ENCODE assay signal across 21 cellular contexts in the genomic region with DNA sequence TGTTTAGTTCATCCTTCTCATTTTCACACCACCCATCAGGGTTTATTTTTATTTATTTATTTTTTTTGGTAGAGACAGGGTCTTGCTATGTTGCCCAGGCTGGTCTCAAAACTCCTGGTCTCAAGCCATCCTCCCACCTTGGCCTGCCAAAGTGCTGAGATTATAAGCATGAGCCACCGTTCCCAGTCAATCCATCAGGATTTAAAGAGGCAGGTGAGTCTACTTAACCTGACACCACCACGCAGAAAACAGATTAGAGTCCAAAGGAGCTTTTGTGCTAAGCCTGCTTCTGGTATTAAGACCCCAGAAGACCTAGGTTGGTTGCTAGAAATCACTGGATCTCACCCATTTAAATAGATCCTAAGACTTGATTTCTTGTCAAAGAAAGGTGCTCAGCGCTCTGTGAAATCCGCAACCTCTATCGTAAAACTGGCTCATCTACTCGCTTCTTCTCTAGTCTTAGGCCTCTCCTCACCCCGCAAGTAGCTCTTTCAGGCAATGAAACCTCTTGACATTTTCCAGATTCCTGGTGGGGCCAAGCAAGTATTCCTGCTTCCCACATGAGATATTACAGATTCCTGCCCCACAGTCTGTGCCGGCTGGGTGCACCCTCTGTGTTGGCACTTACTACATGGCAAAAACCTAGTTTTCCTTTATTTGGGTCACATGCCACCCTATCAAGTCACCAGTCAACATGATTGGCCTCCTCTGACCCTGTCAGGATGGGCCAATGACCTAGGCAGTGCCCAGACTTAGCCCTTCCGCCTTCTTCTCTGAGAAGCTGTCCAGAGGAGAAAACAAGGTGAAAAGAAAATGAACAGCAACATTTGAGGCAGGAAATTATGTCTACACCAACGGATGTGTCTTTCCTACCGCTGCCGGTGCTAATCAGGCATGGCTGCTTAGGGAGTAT. TPM values are rescaled to one million over a fixed set of nuclear protein-coding genes. Genes with fewer than 3 reads are reported as not detected.
DNase-seq lines count a peak whose midpoint lies in the region; ATAC-seq, FAIRE-seq and TF ChIP-seq lines count a peak whose summit lies in the region.
"Had no signal": no experiment of that assay in that cellular context is flagged by ENCODE, and none has a peak within 500 bp of the region (broad histone marks: within the 10 kb centered on the region; RNA-seq: fewer than 3 reads in every experiment).

No MANE protein-coding gene starts in this region.

- no peaks in the 10 kb centered on the region for H3K9me3 ChIP-seq in GM12878 (replicated peaks; ENCODE audit: control insufficient read depth, insufficient read depth, low read length)
- H3K9me3 ChIP-seq: testis had no signal

- POLR2A ChIA-PET in GM12878 (lab: Charles Lee) = interaction anchor here (0.5 to 1.3 kb wide), 9 partner anchors 21 to 336 kb away, joined by 3 to 7 read pairs (median 3); no protein-coding TSS in a partner anchor

- no peak overlapping the region; the same call in 1 of the 2 replicates for H3K27ac ChIP-seq in GM12878 (ENCODE audit: control insufficient read depth, insufficient read depth)
- H3K27ac ChIP-seq: testis had no signal

- H3K27me3 Mint-ChIP-seq in IgD-negative memory B cell (no peaks in the 10 kb centered on the region), mesothelial cell of epicardium (ENCODE audit: low read depth) (no peaks in the 10 kb centered on the region)
- H3K27me3 Mint-ChIP-seq in stimulated activated memory B cell treated with anti-CD40 and anti-IgM and Interleukin-4, amounts not matched to agents 10 μg/mL and 1 μg/mL and 100 μg/mL, for 72 hours = no peaks in the 10 kb centered on the region
- H3K27me3 Mint-ChIP-seq: activated CD4-positive, alpha-beta memory T cell treated with anti-CD3 and anti-CD28 coated beads for 36 hours had no signal

- no peak for TF ChIP-seq RAD21 in GM12878 (IDR thresholded peaks at IDR 0.05; ENCODE audit: insufficient read depth, low read depth, low read length)

- intact Hi-C loops in GM12878 (cut with micrococcal nuclease; ENCODE audit: unreplicated experiment) = no loop called here

- in situ Hi-C loops in GM12878 (cut with MboI) = no loop called here

- H4K20me1 ChIP-seq in GM12878 (ENCODE audit: control insufficient read depth, insufficient read depth) = no peaks in the 10 kb centered on the region; the same call in 1 of the 2 replicates

- H3K4me3 Mint-ChIP-seq in IgD-negative memory B cell = peak overlapping the region in 2 of 4 donors; percentile 32 to 54
- no peak overlapping the region for H3K4me3 Mint-ChIP-seq in mesothelial cell of epicardium
- H3K4me3 Mint-ChIP-seq in stimulated activated memory B cell treated with anti-CD40 and anti-IgM and Interleukin-4, amounts not matched to agents 10 μg/mL and 1 μg/mL and 100 μg/mL, for 72 hours = peak overlapping the region; percentile 15
- H3K4me3 Mint-ChIP-seq: activated CD4-positive, alpha-beta memory T cell treated with anti-CD3 and anti-CD28 coated beads for 36 hours; activated naive CD4-positive, alpha-beta T cell treated with anti-CD3 and anti-CD28 coated beads for 36 hours; CD8-positive, alpha-beta T cell; T-helper 1 cell treated with Interleukin-12 subunit alpha and Interleukin-12 subunit beta and Interleukin-4 antibody, amounts not matched to agents 30 μg/mL and 1 μg/mL, for 36 hours had no signal

- no peak for ATAC-seq in GM12878
- ATAC-seq in stimulated activated memory B cell treated with anti-CD40 and anti-IgM and Interleukin-4, amounts not matched to agents 10 μg/mL and 1 μg/mL and 100 μg/mL, for 72 hours = no peak
- ATAC-seq: CD8-positive, alpha-beta T cell had no signal

- H2AFZ ChIP-seq in GM12878 (ENCODE audit: control insufficient read depth, low read depth, low read length) = no peak overlapping the region

- peak overlapping the region; percentile 7 to 75 (median 64) for H3K27ac Mint-ChIP-seq in IgD-negative memory B cell
- H3K27ac Mint-ChIP-seq in mesothelial cell of epicardium = peak overlapping the region; percentile 10
- peak overlapping the region; percentile 69 for H3K27ac Mint-ChIP-seq in stimulated activated memory B cell treated with anti-CD40 and anti-IgM and Interleukin-4, amounts not matched to agents 10 μg/mL and 1 μg/mL and 100 μg/mL, for 72 hours
- H3K27ac Mint-ChIP-seq: activated CD4-positive, alpha-beta memory T cell treated with anti-CD3 and anti-CD28 coated beads for 36 hours; activated naive CD4-positive, alpha-beta T cell treated with anti-CD3 and anti-CD28 coated beads for 36 hours; T-helper 1 cell treated with Interleukin-12 subunit alpha and Interleukin-12 subunit beta and Interleukin-4 antibody, amounts not matched to agents 30 μg/mL and 1 μg/mL, for 36 hours had no signal

- peaks cover 25 to 43% (median 40%) of the 10 kb centered on the region in 3 donors for H3K4me1 Mint-ChIP-seq in IgD-negative memory B cell
- H3K4me1 Mint-ChIP-seq in mesothelial cell of epicardium = no peaks in the 10 kb centered on the region
- H3K4me1 Mint-ChIP-seq in stimulated activated memory B cell treated with anti-CD40 and anti-IgM and Interleukin-4, amounts not matched to agents 10 μg/mL and 1 μg/mL and 100 μg/mL, for 72 hours = peaks cover 61% of the 10 kb centered on the region

- FAIRE-seq in GM12878 (lab: Jason Lieb, UNC) (no peak), GM19239 (lab: Jason Lieb, UNC) (no peak)
- FAIRE-seq: astrocyte had no signal

- 87% methylated on average over 12 of the region's 12 CpGs for WGBS in GM12878 (ENCODE audit: insufficient coverage, insufficient replicate concordance, low lambda C conversion rate, missing lambda C conversion rate)

- no peak for DNase-seq in GM12878 (ENCODE audit: low read depth, low spot score)
- no peak for DNase-seq in mesothelial cell of epicardium (ENCODE audit: low spot score in 2 of 2, unreplicated experiment in 2 of 2)
- no peak for DNase-seq in GM19239 (ENCODE audit: insufficient read length, low spot score)
- DNase-seq in DMS79 (lab: John Stamatoyannopoulos, UW) = no peak
- no peak for DNase-seq in cerebellar nuclear complex (lab: John Stamatoyannopoulos, UW)
- DNase-seq: activated CD4-positive, alpha-beta memory T cell treated with anti-CD3 and anti-CD28 coated beads for 36 hours; activated naive CD4-positive, alpha-beta T cell treated with anti-CD3 and anti-CD28 coated beads for 36 hours; activated T-cell treated with anti-CD3 and anti-CD28 coated beads, Interleukin-2, amount 50 U/mL, for 1 hour; CD8-positive, alpha-beta T cell; GF-D8; glutamatergic neuron; GOT3; NCI-H1048; NCI-H187 treated with DMSO at 0.1 percent for 48 hours; NCI-H345; occipital lobe; testis had no signal

- H3K36me3 Mint-ChIP-seq in IgD-negative memory B cell (peaks cover 2% of the 10 kb centered on the region), mesothelial cell of epicardium (peaks cover 26% of the 10 kb centered on the region)
- peaks cover 49% of the 10 kb centered on the region for H3K36me3 Mint-ChIP-seq in stimulated activated memory B cell treated with anti-CD40 and anti-IgM and Interleukin-4, amounts not matched to agents 10 μg/mL and 1 μg/mL and 100 μg/mL, for 72 hours

- H3K4me3 ChIP-seq in GM12878 = no peak overlapping the region
- H3K4me3 ChIP-seq: testis had no signal

- no TSS peak for BruUV-seq in GM12878 (replicated peaks; lab: Mats Ljungman, UMichigan)

- peak overlapping the region; percentile 29; the same call in 1 of the 2 replicates for H3K9ac ChIP-seq in GM12878 (ENCODE audit: control insufficient read depth, insufficient read depth, low read length)

- SMC1A ChIA-PET in GM12878 (lab: Charles Lee; ENCODE audit: uncharacterized antibody, unreplicated experiment) = interaction anchor here (0.6 to 1.2 kb wide), 2 partner anchors 22 to 110 kb away, joined by 3 to 5 read pairs; no protein-coding TSS in a partner anchor

- peaks cover 23% of the 10 kb centered on the region for H3K79me2 ChIP-seq in GM12878 (ENCODE audit: control insufficient read depth, insufficient read depth, low read length)

- TF ChIP-seq POLR2A in GM12878 (IDR thresholded peaks at IDR 0.05; ENCODE audit: low read depth, low read length) = no peak

- TF ChIP-seq EP300 in GM12878 (IDR thresholded peaks at IDR 0.05; ENCODE audit: borderline replicate concordance in 1 of 2, control insufficient read depth in 1 of 2, low read depth in 2 of 2, low read length in 2 of 2) = no peak

- no peak for TF ChIP-seq CTCF in GM12878 (IDR thresholded peaks at IDR 0.05 in 2 of 3, conservative IDR thresholded peaks at IDR 0.05 in 1 of 3; ENCODE audit: control insufficient read depth in 2 of 3, extremely low read depth in 1 of 3, insufficient read depth in 1 of 3, low read depth in 3 of 3, low read length in 3 of 3)
- no peak for TF ChIP-seq CTCF in mesothelial cell of epicardium (IDR thresholded peaks at IDR 0.05; ENCODE audit: unreplicated experiment)

- no peaks in the 10 kb centered on the region for H3K27me3 ChIP-seq in GM12878 (replicated peaks in 1 of 2; ENCODE audit: control insufficient read depth in 2 of 2, insufficient read depth in 2 of 2, low read length in 1 of 2)
- H3K27me3 ChIP-seq: testis had no signal

- CTCF ChIA-PET in GM12878 (lab: Yijun Ruan, JAX) = interaction anchor here (1.3 to 4.1 kb wide), 5 partner anchors 21 to 188 kb away, joined by 3 to 17 read pairs (median 12); no protein-coding TSS in a partner anchor

- H3K36me3 ChIP-seq in GM12878 (ENCODE audit: control insufficient read depth in 2 of 2, insufficient read depth in 2 of 2, low read length in 1 of 2) = peaks cover 11 to 16% of the 10 kb centered on the region in 2 experiments

- peaks cover 38% of the 10 kb centered on the region for H3K4me1 ChIP-seq in GM12878 (ENCODE audit: control insufficient read depth, insufficient read depth, low read length)
- H3K4me1 ChIP-seq: testis had no signal

- 0 out of 2 replicates have a peak overlapping the region, but pooled peaks have one; percentile 30 for H3K4me2 ChIP-seq in GM12878 (ENCODE audit: control insufficient read depth, insufficient read depth)

- RAD21 ChIA-PET in GM12878 (lab: Charles Lee; ENCODE audit: unreplicated experiment) = interaction anchor here (1.4 kb wide), 1 partner anchor 13 kb away, joined by 5 read pairs; no protein-coding TSS in a partner anchor

- H3K9me3 Mint-ChIP-seq in IgD-negative memory B cell (no peaks in the 10 kb centered on the region), mesothelial cell of epicardium (no peaks in the 10 kb centered on the region)
- no peaks in the 10 kb centered on the region for H3K9me3 Mint-ChIP-seq in stimulated activated memory B cell treated with anti-CD40 and anti-IgM and Interleukin-4, amounts not matched to agents 10 μg/mL and 1 μg/mL and 100 μg/mL, for 72 hours
- H3K9me3 Mint-ChIP-seq: activated CD4-positive, alpha-beta memory T cell treated with anti-CD3 and anti-CD28 coated beads for 36 hours; activated naive CD4-positive, alpha-beta T cell treated with anti-CD3 and anti-CD28 coated beads for 36 hours; CD8-positive, alpha-beta T cell; T-helper 1 cell treated with Interleukin-12 subunit alpha and Interleukin-12 subunit beta and Interleukin-4 antibody, amounts not matched to agents 30 μg/mL and 1 μg/mL, for 36 hours had no signal

RNA-seq across cellular contexts. Expression of gene PITPNA, which starts 9.0 kb away (rescaled TPM):
- polyA plus RNA-seq in IgD-negative memory B cell (32.1 TPM), GM12878 (2011; rRNA removed) (45.6 and 58.4 TPM in 2 replicates), GM12878 (2014; fragmentation: Illumina TruSeq; extraction: Trizol) (67.3 and 88.1 TPM in 2 replicates), GM12878 (2014; fragmentation: Nextera tagmentation; extraction: Ambion mirVana) (10 to 100 TPM; 11.0 to 14.6 TPM), GM12878 (2014; rRNA removed) (50.4 and 51.8 TPM in 2 replicates), GM12878 (2016; fragmentation: Nextera tagmentation; extraction: Ambion mirVana) (10 to 100 TPM in 1 of 2 experiments, 1 to 10 TPM in 1; 5.2 to 41.7 TPM)
- 25.6 and 31.4 TPM in 2 replicates for total RNA-seq in GM12878 (2013; cell fraction: nucleolus; rRNA removed)
- total RNA-seq in GM12878 (2014; rRNA removed) (24.6 and 24.8 TPM in 2 replicates), GM12878 (2014; rRNA removed; fragmentation: Illumina TruSeq; extraction: Trizol) (19.7 and 21.0 TPM in 2 replicates), GM12878 (2021) (62.8 and 65.4 TPM in 2 replicates), mesothelial cell of epicardium (58.3 to 63.4 TPM (median 61.8 TPM) in 3 replicates)
- polyA plus RNA-seq in GM12878 (2011; ENCODE audit: low read depth) = 25.9 TPM
- 38.9 and 40.8 TPM in 2 replicates for polyA plus RNA-seq in GM12878 (2011; cell fraction: cytosol; rRNA removed)
- polyA plus RNA-seq in GM12878 (2011; cell fraction: nucleus; rRNA removed) = 21.5 and 27.6 TPM in 2 replicates
- polyA plus RNA-seq in GM12878 (2012) = 27.0 and 28.6 TPM in 2 replicates
- polyA minus RNA-seq in GM12878 (2011; rRNA and poly(A)+ RNA removed) = 21.1 and 21.3 TPM in 2 replicates
- 9.2 and 10.2 TPM in 2 replicates for polyA minus RNA-seq in GM12878 (2011; cell fraction: cytosol; rRNA and poly(A)+ RNA removed)
- 2.1 and 4.8 TPM in 2 replicates for polyA minus RNA-seq in GM12878 (2011; cell fraction: nucleus; rRNA and poly(A)+ RNA removed)

RNA-seq across cellular contexts. Expression of gene INPP5K, which starts 37.2 kb away (rescaled TPM):
- polyA plus RNA-seq in IgD-negative memory B cell (51.7 TPM), GM12878 (2011; rRNA removed) (22.4 and 29.0 TPM in 2 replicates), GM12878 (2014; fragmentation: Illumina TruSeq; extraction: Trizol) (16.3 and 16.4 TPM in 2 replicates), GM12878 (2014; fragmentation: Nextera tagmentation; extraction: Ambion mirVana) (1 to 10 TPM in 1 of 2 experiments, under 1 TPM in 1; 0.58 to 1.5 TPM), GM12878 (2014; rRNA removed) (38.9 and 41.2 TPM in 2 replicates), GM12878 (2016; fragmentation: Nextera tagmentation; extraction: Ambion mirVana) (10 to 100 TPM; 23.6 to 26.7 TPM)
- 15.8 and 18.2 TPM in 2 replicates for total RNA-seq in GM12878 (2013; cell fraction: nucleolus; rRNA removed)
- total RNA-seq in GM12878 (2014; rRNA removed) (28.9 and 33.9 TPM in 2 replicates), GM12878 (2014; rRNA removed; fragmentation: Illumina TruSeq; extraction: Trizol) (11.1 and 11.7 TPM in 2 replicates), GM12878 (2021) (20.5 and 23.1 TPM in 2 replicates), mesothelial cell of epicardium (22.4 to 23.5 TPM (median 22.5 TPM) in 3 replicates)
- 20.9 TPM for polyA plus RNA-seq in GM12878 (2011; ENCODE audit: low read depth)
- 25.8 and 27.6 TPM in 2 replicates for polyA plus RNA-seq in GM12878 (2011; cell fraction: cytosol; rRNA removed)
- 37.6 and 47.7 TPM in 2 replicates for polyA plus RNA-seq in GM12878 (2011; cell fraction: nucleus; rRNA removed)
- 17.1 and 22.6 TPM in 2 replicates for polyA plus RNA-seq in GM12878 (2012)
- polyA minus RNA-seq in GM12878 (2011; rRNA and poly(A)+ RNA removed) = 34.2 and 37.1 TPM in 2 replicates
- polyA minus RNA-seq in GM12878 (2011; cell fraction: cytosol; rRNA and poly(A)+ RNA removed) = 11.6 and 18.7 TPM in 2 replicates
- 16.7 and 31.7 TPM in 2 replicates for polyA minus RNA-seq in GM12878 (2011; cell fraction: nucleus; rRNA and poly(A)+ RNA removed)

Comparison
In these comparisons a context has a peak if more than half of its experiments do, and no peak if none do; other contexts are left out.
1. H3K27ac Mint-ChIP-seq: peak in every context shown above with its lines; median percentile 69 in stimulated activated memory B cell treated with anti-CD40 and anti-IgM and Interleukin-4, amounts not matched to agents 10 μg/mL and 1 μg/mL and 100 μg/mL, for 72 hours; 64 in IgD-negative memory B cell; 10 in mesothelial cell of epicardium.